7 cellular contexts compared by ENCODE assay signal in genomic region chr12:55720894-55721444, GRCh38. TPM values are rescaled to one million over a fixed set of nuclear protein-coding genes. Genes with fewer than 3 reads are reported as not detected.
DNase-seq lines count a peak whose midpoint lies in the region; ATAC-seq and TF ChIP-seq lines count a peak whose summit lies in the region.

No MANE protein-coding gene starts in this region.

- TF ChIP-seq CTCF in GM12874 (IDR thresholded peaks at IDR 0.05; ENCODE audit: insufficient read depth, low read depth, low read length), result peak; percentile 43
- TF ChIP-seq CTCF in colonic mucosa (IDR thresholded peaks at IDR 0.05), result peak; percentile 54
- peak; percentile 50 for TF ChIP-seq CTCF in lower lobe of right lung (IDR thresholded peaks at IDR 0.05)
- peak in 2 of 3 experiments; percentile 13 to 46 for TF ChIP-seq CTCF in vagina (IDR thresholded peaks at IDR 0.05)
- TF ChIP-seq CTCF in CD8-positive, alpha-beta T cell (IDR thresholded peaks at IDR 0.05), result no peak

- peaks cover 38% of the 10 kb centered on the region for H3K4me1 Mint-ChIP-seq in CD8-positive, alpha-beta T cell (ENCODE audit: low read depth)

- H3K27ac Mint-ChIP-seq in CD8-positive, alpha-beta T cell, result no peak overlapping the region

- H3K27ac ChIP-seq in colonic mucosa, result peak overlapping the region; percentile 99
- peak overlapping the region; percentile 26 for H3K27ac ChIP-seq in lower lobe of right lung
- peak overlapping the region; percentile 94 for H3K27ac ChIP-seq in vagina
- H3K27ac ChIP-seq in CD8-positive, alpha-beta T cell (ENCODE audit: low read depth, low read length), result no peak overlapping the region

- no peak for TF ChIP-seq POLR2A in vagina (IDR thresholded peaks at IDR 0.05)

- H3K27me3 Mint-ChIP-seq in CD8-positive, alpha-beta T cell (ENCODE audit: low read depth), result no peaks in the 10 kb centered on the region

- intact Hi-C loops in colonic mucosa (cut with DNase I) (loop anchor here (5.0 kb wide), 2 partner anchors 39 to 59 kb away; a partner anchor contains a TSS), lower lobe of right lung (cut with DNase I) (no loop called here), vagina (cut with DNase I) (no loop called here)
- intact Hi-C loops in CD8-positive, alpha-beta T cell (cut with DNase I, micrococcal nuclease), result no loop called here

- no peak overlapping the region for H3K4me3 ChIP-seq in colonic mucosa
- no peak overlapping the region for H3K4me3 ChIP-seq in lower lobe of right lung
- no peak overlapping the region for H3K4me3 ChIP-seq in vagina
- no peak overlapping the region for H3K4me3 ChIP-seq in CD8-positive, alpha-beta T cell (ENCODE audit: low read depth, low read length)

- POLR2A ChIA-PET in CD8-positive, alpha-beta T cell (lab: Charles Lee), result interaction anchor here (1.2 kb wide), 1 partner anchor 253 kb away, joined by 3 read pairs; the partner anchor contains the start of gene RAB5B

- CTCF ChIA-PET in CD8-positive, alpha-beta T cell (lab: Charles Lee), result interaction anchor here (1.2 to 14.8 kb wide), 4 partner anchors 9 to 76 kb away, joined by 3 to 176 read pairs (median 6); partner anchors contain the start of gene CD63

- peak; percentile 59 to 64 for ATAC-seq in lower lobe of right lung
- ATAC-seq in CD8-positive, alpha-beta T cell, result no peak

- DNase-seq in NCI-H69 (lab: John Stamatoyannopoulos, UW) (peak; percentile 80), colonic mucosa (peak; percentile 77), lower lobe of right lung (peak; percentile 72), vagina (ENCODE audit: extremely low spot score in 2 of 2) (no peak)
- no peak for DNase-seq in stimulated activated CD4-positive, alpha-beta T cell treated with anti-CD3 and anti-CD28 coated beads, Interleukin-15, amount 100 ng/mL, for 24 hours
- no peak for DNase-seq in CD8-positive, alpha-beta T cell

- peaks cover 49% of the 10 kb centered on the region for H3K4me1 ChIP-seq in colonic mucosa
- H3K4me1 ChIP-seq in lower lobe of right lung, result peaks cover 62% of the 10 kb centered on the region
- peaks cover 62% of the 10 kb centered on the region for H3K4me1 ChIP-seq in vagina
- H3K4me1 ChIP-seq in CD8-positive, alpha-beta T cell (ENCODE audit: insufficient read depth, low read length), result peaks cover 15% of the 10 kb centered on the region

- H3K36me3 Mint-ChIP-seq in CD8-positive, alpha-beta T cell, result peaks cover 31% of the 10 kb centered on the region

- peak overlapping the region in 1 of 2 donors; percentile 91 for H3K9ac ChIP-seq in colonic mucosa (ENCODE audit: low read depth in 2 of 2, low read length in 2 of 2)

- H3K36me3 ChIP-seq in colonic mucosa, result no peaks in the 10 kb centered on the region
- peaks cover 51% of the 10 kb centered on the region for H3K36me3 ChIP-seq in lower lobe of right lung
- H3K36me3 ChIP-seq in vagina, result peaks cover 0 to 19% of the 10 kb centered on the region in 2 donors
- H3K36me3 ChIP-seq in CD8-positive, alpha-beta T cell (ENCODE audit: insufficient read depth, low read length), result no peaks in the 10 kb centered on the region

- H3K27me3 ChIP-seq in colonic mucosa (no peaks in the 10 kb centered on the region), lower lobe of right lung (ENCODE audit: low read depth) (no peaks in the 10 kb centered on the region), vagina (no peaks in the 10 kb centered on the region)
- no peaks in the 10 kb centered on the region for H3K27me3 ChIP-seq in CD8-positive, alpha-beta T cell (ENCODE audit: insufficient read depth, low read length)

- H3K9me3 Mint-ChIP-seq in CD8-positive, alpha-beta T cell, result no peaks in the 10 kb centered on the region

- H3K9me3 ChIP-seq in colonic mucosa (no peaks in the 10 kb centered on the region), lower lobe of right lung (no peaks in the 10 kb centered on the region), vagina (no peaks in the 10 kb centered on the region)
- H3K9me3 ChIP-seq in CD8-positive, alpha-beta T cell (ENCODE audit: low read length), result no peaks in the 10 kb centered on the region

- no peak overlapping the region for H3K4me3 Mint-ChIP-seq in CD8-positive, alpha-beta T cell

RNA-seq across cellular contexts. Expression of gene RDH5, which starts 0.8 kb away (rescaled TPM):
- total RNA-seq in colonic mucosa (10 to 100 TPM; 22.6 to 29.6 TPM), lower lobe of right lung (11.1 TPM), vagina (10.6 TPM)
- total RNA-seq in CD8-positive, alpha-beta T cell, result 1 to 10 TPM; 5.5 to 7.8 TPM

RNA-seq across cellular contexts. Expression of gene BLOC1S1, which starts 5.1 kb away (rescaled TPM):
- total RNA-seq in colonic mucosa (100 to 1,000 TPM; 214 to 242 TPM), lower lobe of right lung (134 TPM), vagina (173 TPM)
- 10 to 100 TPM; 29.4 to 29.6 TPM for total RNA-seq in CD8-positive, alpha-beta T cell

RNA-seq across cellular contexts. Expression of gene CD63, which starts 7.8 kb away (rescaled TPM):
- 1,000 to 10,000 TPM in 1 of 2 donors, 100 to 1,000 TPM in 1; 707 to 1,094 TPM for total RNA-seq in colonic mucosa
- total RNA-seq in lower lobe of right lung, result 1,142 TPM
- 568 TPM for total RNA-seq in vagina
- 10 to 100 TPM; 27.0 to 33.8 TPM for total RNA-seq in CD8-positive, alpha-beta T cell

RNA-seq across cellular contexts. Expression of gene ITGA7, which starts 13.3 kb away (rescaled TPM):
- total RNA-seq in colonic mucosa, result 10 to 100 TPM; 10.8 to 64.4 TPM
- total RNA-seq in lower lobe of right lung, result 17.5 TPM
- total RNA-seq in vagina, result 23.6 TPM
- 1 to 10 TPM; 1.0 to 1.1 TPM for total RNA-seq in CD8-positive, alpha-beta T cell

RNA-seq across cellular contexts. Expression of gene GDF11, which starts 22.0 kb away (rescaled TPM):
- total RNA-seq in colonic mucosa (1 to 10 TPM; 3.2 to 3.7 TPM), lower lobe of right lung (3.8 TPM), vagina (7.6 TPM)
- total RNA-seq in CD8-positive, alpha-beta T cell, result 1 to 10 TPM; 4.3 to 4.6 TPM

Comparison
In these comparisons a context has a peak if more than half of its experiments do, and no peak if none do; other contexts are left out.
1. DNase-seq: peak in NCI-H69 (single experiment), colonic mucosa (single experiment) and lower lobe of right lung (single experiment); none in vagina (0 of 2), stimulated activated CD4-positive, alpha-beta T cell treated with anti-CD3 and anti-CD28 coated beads, Interleukin-15, amount 100 ng/mL, for 24 hours (single experiment) and CD8-positive, alpha-beta T cell (0 of 7).
2. RNA of gene CD63, which starts 7.8 kb away (total RNA-seq): 1,142 TPM in lower lobe of right lung (single experiment), 707 to 1,094 TPM in colonic mucosa and 568 TPM in vagina (single experiment); 27.0 to 33.8 TPM in CD8-positive, alpha-beta T cell; every median in the first group is over 10 times any median in the second.